In the genomic region with DNA sequence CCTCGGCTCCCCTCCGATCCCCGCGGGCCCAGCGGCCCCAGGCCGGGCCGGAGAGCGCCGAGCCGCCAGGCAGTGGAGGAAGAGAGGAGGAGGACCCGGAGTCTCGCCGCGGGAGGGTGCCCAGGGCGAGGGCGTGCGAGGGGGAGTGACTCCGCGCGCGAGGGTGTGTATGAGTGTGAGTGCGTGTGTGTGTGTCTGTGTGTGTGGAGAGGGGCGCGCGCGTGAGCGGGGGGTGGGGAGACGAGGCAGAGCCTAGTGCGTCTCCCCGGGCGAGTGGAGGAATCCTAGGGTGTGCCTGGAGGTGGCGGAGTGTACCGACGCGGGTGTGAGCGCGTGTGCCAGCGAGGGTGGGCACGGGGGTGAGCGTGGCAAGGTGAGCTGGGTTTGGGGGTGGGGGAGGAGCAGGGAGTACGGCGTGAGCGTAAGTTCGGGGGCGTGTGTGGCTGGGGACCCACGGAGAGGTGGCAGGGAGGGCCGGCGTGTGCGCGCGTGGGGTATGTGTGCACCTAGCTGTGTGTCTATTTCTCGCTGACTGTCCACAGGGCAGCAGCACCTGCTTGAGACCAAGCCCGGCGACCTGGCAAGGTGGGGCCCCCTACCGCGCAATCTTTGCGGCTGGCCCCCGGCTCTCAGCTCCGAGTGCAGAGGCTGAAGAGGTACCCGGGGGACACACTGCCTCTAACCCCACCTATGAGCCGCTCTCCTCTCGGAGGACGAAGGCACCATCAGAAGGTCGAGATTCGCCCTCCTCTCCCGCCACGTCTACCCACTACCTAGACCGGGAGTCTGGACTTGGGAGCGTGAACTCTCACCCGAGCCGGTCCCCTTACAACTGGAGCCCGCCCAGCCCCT, we compare ENCODE assay signal across 8 cellular contexts. TPM values are rescaled to one million over a fixed set of nuclear protein-coding genes. Genes with fewer than 3 reads are reported as not detected.
DNase-seq lines count a peak whose midpoint lies in the region; ATAC-seq and TF ChIP-seq lines count a peak whose summit lies in the region.

No MANE protein-coding gene starts in this region.

- peak; percentile 57 for ATAC-seq in lower lobe of right lung
- ATAC-seq in thoracic aorta (ENCODE audit: insufficient number of reproducible peaks, low FRiP score, low read depth) = no peak
- no peak for ATAC-seq in HG02840 (IDR thresholded peaks at IDR 0.05; ENCODE audit: low FRiP score, unreplicated experiment)
- ATAC-seq in GM21825 (IDR thresholded peaks at IDR 0.05; ENCODE audit: unreplicated experiment) = no peak

- intact Hi-C loops in Calu3 (cut with micrococcal nuclease; ENCODE audit: unreplicated experiment) (no loop called here), lower lobe of right lung (cut with DNase I) (no loop called here), posterior vena cava (cut with DNase I) (loop anchor here (5.0 to 10.0 kb wide), 2 partner anchors 195 to 203 kb away; no protein-coding TSS in a partner anchor)

- no peaks in the 10 kb centered on the region for H3K9me3 ChIP-seq in lower lobe of right lung
- no peaks in the 10 kb centered on the region for H3K9me3 ChIP-seq in thoracic aorta

- DNase-seq in Calu3 (peak; percentile 2), NCI-H1930 (lab: John Stamatoyannopoulos, UW) (peak; percentile 17 to 35), cerebellum (ENCODE audit: low spot score) (peak; percentile 58), lower lobe of right lung (peak; percentile 49), thoracic aorta (ENCODE audit: low spot score) (no peak), posterior vena cava (ENCODE audit: low spot score) (no peak)

- H3K36me3 ChIP-seq in lower lobe of right lung (no peaks in the 10 kb centered on the region), thoracic aorta (no peaks in the 10 kb centered on the region)

- H3K27ac ChIP-seq in lower lobe of right lung = no peak overlapping the region
- H3K27ac ChIP-seq in thoracic aorta = peak overlapping the region; percentile 52 to 66

- peaks cover 8% of the 10 kb centered on the region for H3K4me1 Mint-ChIP-seq in Calu3 (ENCODE audit: low read depth, unreplicated experiment)

- H3K27me3 Mint-ChIP-seq in Calu3 (ENCODE audit: unreplicated experiment) = peaks cover 71% of the 10 kb centered on the region

- BruUV-seq in Calu3 (replicated peaks; lab: Mats Ljungman, UMichigan) = no TSS peak

- no peak for TF ChIP-seq CTCF in Calu3 (IDR thresholded peaks at IDR 0.05; ENCODE audit: unreplicated experiment)
- no peak for TF ChIP-seq CTCF in lower lobe of right lung (IDR thresholded peaks at IDR 0.05)
- TF ChIP-seq CTCF in thoracic aorta (IDR thresholded peaks at IDR 0.05) = no peak

- H3K36me3 Mint-ChIP-seq in Calu3 (ENCODE audit: insufficient read depth, unreplicated experiment) = peaks cover 6% of the 10 kb centered on the region

- no peaks in the 10 kb centered on the region for H3K9me3 Mint-ChIP-seq in Calu3 (ENCODE audit: low read depth, unreplicated experiment)

- peaks cover 24% of the 10 kb centered on the region for H3K27me3 ChIP-seq in lower lobe of right lung (ENCODE audit: low read depth)
- no peaks in the 10 kb centered on the region for H3K27me3 ChIP-seq in thoracic aorta (replicated peaks; ENCODE audit: insufficient read depth)

- CTCF ChIA-PET in Calu3 (lab: Charles Lee) = no interaction called here

- peak overlapping the region; percentile 79 for H3K4me3 Mint-ChIP-seq in Calu3 (ENCODE audit: low read depth, unreplicated experiment)

- peaks cover 32% of the 10 kb centered on the region for H3K4me1 ChIP-seq in lower lobe of right lung
- H3K4me1 ChIP-seq in thoracic aorta (ENCODE audit: control insufficient read depth in 1 of 2, low read depth in 2 of 2) = peaks cover 0 to 30% of the 10 kb centered on the region in 2 donors

- no peak overlapping the region for H3K27ac Mint-ChIP-seq in Calu3 (ENCODE audit: unreplicated experiment)

- peak overlapping the region; percentile 59 for H3K4me3 ChIP-seq in lower lobe of right lung
- peak overlapping the region; percentile 81 for H3K4me3 ChIP-seq in thoracic aorta

RNA-seq across cellular contexts. Expression of a gene that starts 0.8 kb away (rescaled TPM):
- total RNA-seq in Calu3 (2022) = 0.07 TPM in 1 of 2 replicates, not detected in the other
- total RNA-seq in cerebellum = 34.1 TPM
- 5.5 TPM for total RNA-seq in lower lobe of right lung
- 10 to 100 TPM; 12.3 to 16.6 TPM for total RNA-seq in thoracic aorta
- 10 to 100 TPM; 24.6 to 27.8 TPM for total RNA-seq in posterior vena cava

Comparison
In these comparisons a context has a peak if more than half of its experiments do, and no peak if none do; other contexts are left out.
1. DNase-seq: peak in Calu3 (single experiment), NCI-H1930 (2 of 2), cerebellum (single experiment) and lower lobe of right lung (single experiment); none in thoracic aorta (single experiment) and posterior vena cava (single experiment).
2. ATAC-seq: peak in lower lobe of right lung (2 of 2); none in thoracic aorta (single experiment), HG02840 (single experiment) and GM21825 (single experiment).
3. intact Hi-C loops: an anchor here in posterior vena cava (5.0 to 10.0 kb wide); none called in Calu3 and lower lobe of right lung.